ENCODE assay signal across 15 cellular contexts in the genomic region with DNA sequence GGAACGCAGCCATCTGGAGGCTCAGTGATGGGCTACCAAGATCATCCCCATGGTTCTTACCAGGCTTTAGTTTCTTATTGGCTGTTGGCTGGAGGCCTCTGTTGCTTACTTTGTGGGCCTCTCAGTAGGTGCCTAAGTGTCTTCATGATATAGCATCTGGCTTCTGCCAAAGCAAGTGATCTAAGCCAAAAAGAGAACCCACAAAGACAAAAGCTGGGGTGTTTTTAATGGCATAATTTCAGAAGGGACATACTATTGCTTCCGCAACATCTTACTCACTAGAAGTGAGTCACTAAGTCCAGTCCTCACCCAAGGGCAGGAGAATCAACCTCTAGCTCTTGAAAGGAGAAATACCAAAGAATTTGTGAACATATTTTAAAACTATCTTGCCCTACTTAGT.
DNase-seq lines count a peak whose midpoint lies in the region; ATAC-seq and TF ChIP-seq lines count a peak whose summit lies in the region.
"Had no signal": no experiment of that assay in that cellular context is flagged by ENCODE, and none has a peak within 500 bp of the region (broad histone marks: within the 10 kb centered on the region; RNA-seq: fewer than 3 reads in every experiment).

No MANE protein-coding gene starts in this region.

- peak; percentile 70 for ATAC-seq in activated T-helper 17 cell treated with anti-CD3 and anti-CD28 coated beads, Interleukin-2, amount 50 U/mL, for 72 hours (replicated peaks)
- ATAC-seq in HG03280 (IDR thresholded peaks at IDR 0.05; ENCODE audit: unreplicated experiment): no peak
- no peak for ATAC-seq in activated CD8-positive, alpha-beta memory T cell treated with anti-CD3 and anti-CD28 coated beads, Interleukin-2, amount 10 ng/mL, durations not matched to agents 7 days and 5 days
- ATAC-seq in lower lobe of right lung: no peak
- ATAC-seq: sciatic nerve had no signal

- CTCF ChIA-PET in activated CD8-positive, alpha-beta memory T cell treated with anti-CD3 and anti-CD28 coated beads, Interleukin-2, amount 10 ng/mL, durations not matched to agents 7 days and 5 days (lab: Charles Lee): no interaction called here

- H3K4me1 Mint-ChIP-seq in activated T-helper 17 cell treated with anti-CD3 and anti-CD28 coated beads, Interleukin-2, amount 50 U/mL, for 72 hours: peaks cover 26% of the 10 kb centered on the region
- peaks cover 29% of the 10 kb centered on the region for H3K4me1 Mint-ChIP-seq in activated CD8-positive, alpha-beta memory T cell treated with anti-CD3 and anti-CD28 coated beads, Interleukin-2, amount 10 ng/mL, durations not matched to agents 7 days and 5 days

- no peaks in the 10 kb centered on the region for H3K27me3 ChIP-seq in lower lobe of right lung (ENCODE audit: low read depth)

- peaks cover 9% of the 10 kb centered on the region for H3K9me3 Mint-ChIP-seq in activated T-helper 17 cell treated with anti-CD3 and anti-CD28 coated beads, Interleukin-2, amount 50 U/mL, for 72 hours
- H3K9me3 Mint-ChIP-seq in activated CD8-positive, alpha-beta memory T cell treated with anti-CD3 and anti-CD28 coated beads, Interleukin-2, amount 10 ng/mL, durations not matched to agents 7 days and 5 days (ENCODE audit: low read depth): no peaks in the 10 kb centered on the region
- H3K9me3 Mint-ChIP-seq: CD4-positive, alpha-beta T cell had no signal

- no peak overlapping the region for H3K4me3 ChIP-seq in fibroblast of the aortic adventitia (ENCODE audit: low read depth, low read length)
- no peak overlapping the region for H3K4me3 ChIP-seq in lower lobe of right lung

- peak; percentile 93 for DNase-seq in A172 (ENCODE audit: low spot score)
- peak; percentile 87 for DNase-seq in GM04503 (ENCODE audit: low read depth)
- peak; percentile 93 for DNase-seq in fibroblast of the aortic adventitia (ENCODE audit: low read depth)
- no peak for DNase-seq in GM20000 (ENCODE audit: low spot score)
- no peak for DNase-seq in activated CD8-positive, alpha-beta memory T cell treated with anti-CD3 and anti-CD28 coated beads, Interleukin-2, amount 10 ng/mL, durations not matched to agents 7 days and 5 days
- DNase-seq in lower lobe of right lung: no peak
- DNase-seq: activated gamma-delta T cell treated with Interleukin-2 at 50 U/mL for 16 hours; CD4-positive, alpha-beta T cell; NCI-H2171; SHP77; WERI-Rb-1 had no signal

- peaks cover 9% of the 10 kb centered on the region for H3K27me3 Mint-ChIP-seq in activated T-helper 17 cell treated with anti-CD3 and anti-CD28 coated beads, Interleukin-2, amount 50 U/mL, for 72 hours
- H3K27me3 Mint-ChIP-seq in activated CD8-positive, alpha-beta memory T cell treated with anti-CD3 and anti-CD28 coated beads, Interleukin-2, amount 10 ng/mL, durations not matched to agents 7 days and 5 days: no peaks in the 10 kb centered on the region
- H3K27me3 Mint-ChIP-seq: CD4-positive, alpha-beta T cell had no signal

- H3K36me3 ChIP-seq in lower lobe of right lung: no peaks in the 10 kb centered on the region
- H3K36me3 ChIP-seq: WERI-Rb-1 had no signal

- no peak for TF ChIP-seq CTCF in fibroblast of the aortic adventitia (IDR thresholded peaks at IDR 0.05; ENCODE audit: insufficient read depth, low read length)
- TF ChIP-seq CTCF in GM20000 (IDR thresholded peaks at IDR 0.05; ENCODE audit: extremely low read depth, missing control alignments): no peak
- TF ChIP-seq CTCF in lower lobe of right lung (IDR thresholded peaks at IDR 0.05): no peak

- H3K4me1 ChIP-seq in lower lobe of right lung: no peaks in the 10 kb centered on the region

- intact Hi-C loops in lower lobe of right lung (cut with DNase I): no loop called here

- H3K27ac ChIP-seq in lower lobe of right lung: no peak overlapping the region
- H3K27ac ChIP-seq: KMS-11, WERI-Rb-1 had no signal

- peak overlapping the region; percentile 84 for H3K27ac Mint-ChIP-seq in activated T-helper 17 cell treated with anti-CD3 and anti-CD28 coated beads, Interleukin-2, amount 50 U/mL, for 72 hours
- H3K27ac Mint-ChIP-seq in activated CD8-positive, alpha-beta memory T cell treated with anti-CD3 and anti-CD28 coated beads, Interleukin-2, amount 10 ng/mL, durations not matched to agents 7 days and 5 days: no peak overlapping the region
- H3K27ac Mint-ChIP-seq: CD4-positive, alpha-beta T cell had no signal

- no peaks in the 10 kb centered on the region for H3K36me3 Mint-ChIP-seq in activated T-helper 17 cell treated with anti-CD3 and anti-CD28 coated beads, Interleukin-2, amount 50 U/mL, for 72 hours (ENCODE audit: low read depth)
- H3K36me3 Mint-ChIP-seq in activated CD8-positive, alpha-beta memory T cell treated with anti-CD3 and anti-CD28 coated beads, Interleukin-2, amount 10 ng/mL, durations not matched to agents 7 days and 5 days: peaks cover 3% of the 10 kb centered on the region

- peak overlapping the region; percentile 65 for H3K4me3 Mint-ChIP-seq in activated T-helper 17 cell treated with anti-CD3 and anti-CD28 coated beads, Interleukin-2, amount 50 U/mL, for 72 hours
- no peak overlapping the region for H3K4me3 Mint-ChIP-seq in activated CD8-positive, alpha-beta memory T cell treated with anti-CD3 and anti-CD28 coated beads, Interleukin-2, amount 10 ng/mL, durations not matched to agents 7 days and 5 days
- H3K4me3 Mint-ChIP-seq: CD4-positive, alpha-beta T cell had no signal

- no peaks in the 10 kb centered on the region for H3K9me3 ChIP-seq in lower lobe of right lung

Comparison
In these comparisons a context has a peak if more than half of its experiments do, and no peak if none do; other contexts are left out.
1. DNase-seq: peak in A172 (single experiment), GM04503 (single experiment) and fibroblast of the aortic adventitia (single experiment); none in GM20000 (single experiment), activated CD8-positive, alpha-beta memory T cell treated with anti-CD3 and anti-CD28 coated beads, Interleukin-2, amount 10 ng/mL, durations not matched to agents 7 days and 5 days (single experiment) and lower lobe of right lung (single experiment).